Comparison of ENCODE assay signal across 8 cellular contexts in the genomic region with DNA sequence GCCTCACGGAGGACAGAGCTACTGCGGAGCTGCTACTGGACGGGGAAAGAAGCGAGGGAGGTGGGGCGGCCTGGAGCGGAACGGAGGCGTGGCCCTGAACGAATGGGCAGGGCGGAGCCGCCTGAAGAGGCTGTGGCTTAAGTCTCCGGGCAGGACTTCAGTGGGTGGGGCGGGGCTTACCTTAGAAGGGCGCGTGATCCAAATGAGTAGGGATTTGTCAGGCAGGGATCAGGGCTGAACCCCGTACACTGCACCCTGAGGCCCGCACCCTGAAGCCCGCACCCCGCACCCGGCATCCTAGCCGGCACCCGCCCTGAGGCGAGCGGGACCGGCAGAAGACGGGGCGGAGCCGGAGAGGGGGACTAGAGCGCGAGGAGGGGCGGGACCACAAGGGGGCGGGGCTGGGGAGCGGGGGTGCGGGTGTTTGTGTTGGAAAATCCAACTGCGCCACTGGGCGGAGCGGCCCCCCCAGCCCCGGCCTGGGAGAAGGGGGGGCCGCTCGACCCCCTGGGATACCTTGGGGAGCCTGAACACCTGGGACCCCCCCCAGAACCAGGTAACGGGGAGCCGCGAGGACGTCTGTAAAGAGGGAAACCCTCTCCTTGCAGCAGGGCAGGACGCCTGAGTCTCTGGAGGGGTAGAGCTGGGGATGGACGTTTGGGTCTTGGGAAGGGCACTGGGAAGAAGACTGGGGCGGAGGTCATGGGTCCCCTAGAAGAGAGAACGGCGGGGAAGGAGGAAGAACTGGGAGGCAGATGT. TPM values are rescaled to one million over a fixed set of nuclear protein-coding genes. Genes with fewer than 3 reads are reported as not detected.
DNase-seq lines count a peak whose midpoint lies in the region; ATAC-seq, FAIRE-seq and TF ChIP-seq lines count a peak whose summit lies in the region.

A gene with protein sequence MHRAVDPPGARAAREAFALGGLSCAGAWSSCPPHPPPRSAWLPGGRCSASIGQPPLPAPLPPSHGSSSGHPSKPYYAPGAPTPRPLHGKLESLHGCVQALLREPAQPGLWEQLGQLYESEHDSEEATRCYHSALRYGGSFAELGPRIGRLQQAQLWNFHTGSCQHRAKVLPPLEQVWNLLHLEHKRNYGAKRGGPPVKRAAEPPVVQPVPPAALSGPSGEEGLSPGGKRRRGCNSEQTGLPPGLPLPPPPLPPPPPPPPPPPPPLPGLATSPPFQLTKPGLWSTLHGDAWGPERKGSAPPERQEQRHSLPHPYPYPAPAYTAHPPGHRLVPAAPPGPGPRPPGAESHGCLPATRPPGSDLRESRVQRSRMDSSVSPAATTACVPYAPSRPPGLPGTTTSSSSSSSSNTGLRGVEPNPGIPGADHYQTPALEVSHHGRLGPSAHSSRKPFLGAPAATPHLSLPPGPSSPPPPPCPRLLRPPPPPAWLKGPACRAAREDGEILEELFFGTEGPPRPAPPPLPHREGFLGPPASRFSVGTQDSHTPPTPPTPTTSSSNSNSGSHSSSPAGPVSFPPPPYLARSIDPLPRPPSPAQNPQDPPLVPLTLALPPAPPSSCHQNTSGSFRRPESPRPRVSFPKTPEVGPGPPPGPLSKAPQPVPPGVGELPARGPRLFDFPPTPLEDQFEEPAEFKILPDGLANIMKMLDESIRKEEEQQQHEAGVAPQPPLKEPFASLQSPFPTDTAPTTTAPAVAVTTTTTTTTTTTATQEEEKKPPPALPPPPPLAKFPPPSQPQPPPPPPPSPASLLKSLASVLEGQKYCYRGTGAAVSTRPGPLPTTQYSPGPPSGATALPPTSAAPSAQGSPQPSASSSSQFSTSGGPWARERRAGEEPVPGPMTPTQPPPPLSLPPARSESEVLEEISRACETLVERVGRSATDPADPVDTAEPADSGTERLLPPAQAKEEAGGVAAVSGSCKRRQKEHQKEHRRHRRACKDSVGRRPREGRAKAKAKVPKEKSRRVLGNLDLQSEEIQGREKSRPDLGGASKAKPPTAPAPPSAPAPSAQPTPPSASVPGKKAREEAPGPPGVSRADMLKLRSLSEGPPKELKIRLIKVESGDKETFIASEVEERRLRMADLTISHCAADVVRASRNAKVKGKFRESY (N-terminal part only) (plus strand): TSS at position 423 of the 759 bp plus-strand sequence. CDS start 11,338 bp downstream, outside the sequence.

- peak within 1 kb of the TSS; percentile 97 for H3K27ac ChIP-seq in astrocyte (ENCODE audit: low read depth, low read length)
- H3K27ac ChIP-seq in right atrium auricular region = peak within 1 kb of the TSS; percentile 99 to 100
- H3K27ac ChIP-seq in psoas muscle = peak within 1 kb of the TSS; percentile 96

- 0% methylated on average over 39 to 49 of the region's 49 CpGs for WGBS in psoas muscle, 3 donors

- peak within 1 kb of the TSS; percentile 100 for H3K4me2 ChIP-seq in astrocyte (ENCODE audit: low read length)

- H3K4me1 ChIP-seq in astrocyte (ENCODE audit: insufficient read depth, low read length) (peaks cover 41% of the 10 kb centered on the region), right atrium auricular region (peaks cover 0 to 41% of the 10 kb centered on the region in 2 donors), psoas muscle (peaks cover 15% of the 10 kb centered on the region)

- TF ChIP-seq CTCF in astrocyte (IDR thresholded peaks at IDR 0.05; ENCODE audit: insufficient read depth, low read depth, low read length) = no peak
- peak in 1 of 2 donors; percentile 40 for TF ChIP-seq CTCF in right atrium auricular region (IDR thresholded peaks at IDR 0.05)
- TF ChIP-seq CTCF in psoas muscle (IDR thresholded peaks at IDR 0.05) = peak; percentile 5

- peak within 1 kb of the TSS; percentile 91 for H3K4me3 Mint-ChIP-seq in astrocyte (ENCODE audit: unreplicated experiment)

- peak within 1 kb of the TSS; percentile 94 for H2AFZ ChIP-seq in astrocyte (ENCODE audit: low read depth, low read length)

- H3K4me3 ChIP-seq in astrocyte (ENCODE audit: insufficient read depth, low read depth, low read length) (peak within 1 kb of the TSS; percentile 77), right atrium auricular region (peak within 1 kb of the TSS; percentile 71 to 76), psoas muscle (peak within 1 kb of the TSS; percentile 85)

- intact Hi-C loops in psoas muscle (cut with DNase I) = loop anchor here in 1 of 2 donors (2.0 kb wide), 1 partner anchor 17 kb away; no protein-coding TSS in a partner anchor

- H3K9me3 ChIP-seq in astrocyte (ENCODE audit: insufficient read depth, low read depth, low read length) (no peaks in the 10 kb centered on the region), right atrium auricular region (no peaks in the 10 kb centered on the region), psoas muscle (no peaks in the 10 kb centered on the region)

- H3K4me1 Mint-ChIP-seq in astrocyte (ENCODE audit: low read depth, unreplicated experiment) = peaks cover 17% of the 10 kb centered on the region

- H3K9ac ChIP-seq in astrocyte (ENCODE audit: low read length) = peak within 1 kb of the TSS; percentile 94

- peaks cover 2% of the 10 kb centered on the region for H3K36me3 Mint-ChIP-seq in astrocyte (ENCODE audit: low read depth, unreplicated experiment)

- DNase-seq in GM04504 (ENCODE audit: low read depth) (peak; percentile 69), NCI-H1694 treated with DMSO at 0.1 percent for 48 hours (lab: John Stamatoyannopoulos, UW) (peak; percentile 82), T1000 (lab: John Stamatoyannopoulos, UW) (peak; percentile 84), astrocyte (ENCODE audit: low read depth) (peak; percentile 78), right atrium auricular region (ENCODE audit: low spot score) (peak; percentile 96), psoas muscle (peak; percentile 92 to 96), urothelium cell line (ENCODE audit: low spot score) (peak; percentile 86)

- H3K79me2 ChIP-seq in astrocyte (ENCODE audit: insufficient read depth, low read length) = peaks cover 7% of the 10 kb centered on the region

- H3K27me3 ChIP-seq in astrocyte (ENCODE audit: insufficient read depth, low read length) = peaks cover 6% of the 10 kb centered on the region
- H3K27me3 ChIP-seq in right atrium auricular region = no peaks in the 10 kb centered on the region
- H3K27me3 ChIP-seq in psoas muscle (ENCODE audit: insufficient read depth in 3 of 3, low read length in 2 of 3) = no peaks in the 10 kb centered on the region

- peaks cover 38% of the 10 kb centered on the region for H3K27me3 Mint-ChIP-seq in astrocyte (ENCODE audit: low read depth, unreplicated experiment)

- FAIRE-seq in astrocyte (lab: Jason Lieb, UNC) (no peak), urothelium cell line (lab: Jason Lieb, UNC) (no peak)

- peaks cover 7% of the 10 kb centered on the region for H4K20me1 ChIP-seq in astrocyte (ENCODE audit: insufficient read depth, low read length)

- no peaks in the 10 kb centered on the region for H3K36me3 ChIP-seq in astrocyte (ENCODE audit: insufficient read depth, low read length)
- no peaks in the 10 kb centered on the region for H3K36me3 ChIP-seq in right atrium auricular region
- no peaks in the 10 kb centered on the region for H3K36me3 ChIP-seq in psoas muscle (ENCODE audit: insufficient read depth in 1 of 2, low read depth in 1 of 2)

- peak; percentile 50 for ATAC-seq in HG02678 (IDR thresholded peaks at IDR 0.05; ENCODE audit: unreplicated experiment)
- ATAC-seq in psoas muscle = peak; percentile 71 to 75 (median 74)

- H3K27ac Mint-ChIP-seq in astrocyte (ENCODE audit: unreplicated experiment) = peak within 1 kb of the TSS; percentile 98

- H3K9me3 Mint-ChIP-seq in astrocyte (ENCODE audit: unreplicated experiment) = no peaks in the 10 kb centered on the region

RNA-seq across cellular contexts. Expression of the gene that starts here (rescaled TPM):
- total RNA-seq in astrocyte (50.4 and 54.1 TPM in 2 replicates), right atrium auricular region (10 to 100 TPM; 11.0 to 11.1 TPM), psoas muscle (10 to 100 TPM; 11.8 to 26.0 (median 17.9) TPM)
- 10 to 100 TPM in 1 of 3 donors, 1 to 10 TPM in 2; 2.8 to 16.6 (median 6.3) TPM for polyA plus RNA-seq in psoas muscle

Comparison
In these comparisons a context has a peak if more than half of its experiments do, and no peak if none do; other contexts are left out.
1. Peak in every context shown above with its lines: DNase-seq, ATAC-seq, H3K4me3 ChIP-seq and H3K27ac ChIP-seq.